Comparison of ENCODE assay signal across 1 cellular context in the genomic region with DNA sequence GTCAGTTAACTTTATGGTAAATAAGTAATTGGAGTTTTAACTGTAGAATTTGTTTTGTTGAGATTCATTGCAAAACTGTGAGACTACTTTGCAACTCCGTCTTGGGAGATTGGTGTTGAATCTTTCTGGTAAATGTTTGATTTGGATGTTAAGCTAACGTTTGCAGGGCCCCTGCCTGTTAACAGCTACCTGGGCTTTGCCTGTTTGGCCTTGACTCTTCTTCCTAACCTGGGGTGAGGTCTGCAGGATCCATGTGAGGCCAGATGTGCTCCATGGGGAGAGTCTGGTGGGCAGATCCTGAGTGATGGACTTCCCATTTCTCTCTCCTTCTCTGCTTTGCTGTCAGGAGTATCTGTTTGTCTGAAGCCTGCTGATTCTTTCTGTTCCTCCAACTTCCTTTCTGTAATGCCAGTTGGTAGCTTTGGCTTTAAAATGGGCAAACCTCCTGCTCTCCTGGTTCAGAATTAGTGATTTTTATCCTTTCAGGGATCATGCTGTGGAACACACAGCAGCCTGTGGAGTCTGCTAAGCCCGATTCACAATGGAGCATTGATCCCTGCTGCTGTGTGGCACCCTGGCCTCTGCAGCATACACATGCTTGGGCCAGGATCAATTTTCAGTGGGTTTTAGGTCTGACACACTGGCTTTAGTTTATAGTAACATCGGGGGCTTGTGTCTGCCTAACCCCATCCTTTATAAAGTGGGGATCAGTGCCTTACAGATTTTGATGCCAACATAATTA.
TF ChIP-seq lines count a peak whose summit lies in the region.

No MANE protein-coding gene starts in this region.

TF ChIP-seq in HEK293, 187 proteins besides CTCF, POLR2A, EP300 and RAD21 (continued from another document):
- TF ChIP-seq ZNF830 (tag by site-specific recombination; IDR thresholded peaks at IDR 0.05; ENCODE audit: low read depth) (no peak), KLF9 (tag by site-specific recombination; IDR thresholded peaks at IDR 0.05; ENCODE audit: low read depth) (no peak), ZNF350 (tag by site-specific recombination; IDR thresholded peaks at IDR 0.05) (no peak)
TF ChIP-seq in HEK293: peak in this region for 1.
